8 cellular contexts compared by ENCODE assay signal in the genomic region with DNA sequence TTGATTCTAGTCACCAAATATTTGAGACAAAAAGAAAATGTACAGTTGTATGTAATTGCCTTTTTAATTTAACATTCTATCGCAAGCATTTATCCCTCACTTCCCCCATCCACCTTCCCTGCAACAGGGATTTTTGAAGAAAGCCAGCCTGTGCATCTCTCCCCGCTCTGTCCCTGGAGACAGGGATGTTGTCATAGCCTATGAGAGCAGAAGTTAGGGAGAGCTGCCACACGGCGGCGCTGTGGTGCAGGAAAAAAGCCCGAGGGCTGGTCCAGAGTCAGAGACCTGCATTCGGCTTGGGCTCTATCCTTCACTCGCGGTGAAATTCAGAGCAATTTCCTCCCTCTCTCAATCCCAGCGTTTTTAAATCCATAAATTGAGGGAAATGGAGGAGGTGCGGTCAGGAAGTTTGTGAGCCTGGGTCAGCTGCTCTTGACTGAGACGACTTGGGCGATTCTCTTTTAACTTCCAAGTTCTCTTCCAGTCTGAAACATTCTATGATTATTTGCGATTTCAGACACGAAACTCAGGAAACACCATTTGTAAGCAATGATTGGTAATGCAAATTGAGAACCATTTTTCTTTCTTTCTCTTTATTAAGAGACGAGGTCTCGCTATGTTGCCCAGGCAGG. TPM values are rescaled to one million over a fixed set of nuclear protein-coding genes. Genes with fewer than 3 reads are reported as not detected.
DNase-seq lines count a peak whose midpoint lies in the region; ATAC-seq and TF ChIP-seq lines count a peak whose summit lies in the region.

No MANE protein-coding gene starts in this region.

- no peak overlapping the region for H3K4me3 Mint-ChIP-seq in activated CD8-positive, alpha-beta T cell treated with anti-CD3 and anti-CD28 coated beads for 36 hours

- CTCF ChIA-PET in activated CD8-positive, alpha-beta T cell treated with anti-CD3 and anti-CD28 coated beads for 36 hours (lab: Charles Lee): interaction anchor here (0.8 to 7.1 kb wide), 18 partner anchors 8 to 278 kb away, joined by 3 to 96 read pairs (median 4); no protein-coding TSS in a partner anchor

- peaks cover 15% of the 10 kb centered on the region for H3K4me1 Mint-ChIP-seq in activated CD8-positive, alpha-beta T cell treated with anti-CD3 and anti-CD28 coated beads for 36 hours (ENCODE audit: low read depth)

- POLR2A ChIA-PET in activated CD8-positive, alpha-beta T cell treated with anti-CD3 and anti-CD28 coated beads for 36 hours (lab: Charles Lee): interaction anchor here (0.9 kb wide), 1 partner anchor 153 kb away, joined by 3 read pairs; no protein-coding TSS in a partner anchor

- no peaks in the 10 kb centered on the region for H3K9me3 Mint-ChIP-seq in activated CD8-positive, alpha-beta T cell treated with anti-CD3 and anti-CD28 coated beads for 36 hours

- ATAC-seq in HG03469 (IDR thresholded peaks at IDR 0.05; ENCODE audit: unreplicated experiment): peak; percentile 69
- ATAC-seq in activated CD8-positive, alpha-beta T cell treated with anti-CD3 and anti-CD28 coated beads for 36 hours: peak; percentile 99

- no peak overlapping the region for H3K27ac Mint-ChIP-seq in activated CD8-positive, alpha-beta T cell treated with anti-CD3 and anti-CD28 coated beads for 36 hours

- H3K27me3 Mint-ChIP-seq in activated CD8-positive, alpha-beta T cell treated with anti-CD3 and anti-CD28 coated beads for 36 hours: no peaks in the 10 kb centered on the region

- H3K36me3 Mint-ChIP-seq in activated CD8-positive, alpha-beta T cell treated with anti-CD3 and anti-CD28 coated beads for 36 hours (ENCODE audit: low read depth): no peaks in the 10 kb centered on the region

- TF ChIP-seq CTCF in activated CD8-positive, alpha-beta T cell treated with anti-CD3 and anti-CD28 coated beads for 36 hours (IDR thresholded peaks at IDR 0.05): peak; percentile 91

- intact Hi-C loops in activated CD8-positive, alpha-beta T cell treated with anti-CD3 and anti-CD28 coated beads for 36 hours (cut with micrococcal nuclease): loop anchor here (2.0 to 5.0 kb wide), 2 partner anchors 157 to 270 kb away; no protein-coding TSS in a partner anchor

- DNase-seq in CD1c-positive myeloid dendritic cell (ENCODE audit: extremely low spot score) (peak; percentile 88), GM19240 (ENCODE audit: insufficient read length, low spot score) (peak; percentile 81), NCI-H774 (lab: John Stamatoyannopoulos, UW) (peak; percentile 52), ecto neural progenitor cell (ENCODE audit: low spot score) (peak; percentile 94), medulla oblongata (ENCODE audit: extremely low spot score) (peak; percentile 92)
- DNase-seq in activated CD8-positive, alpha-beta T cell treated with anti-CD3 and anti-CD28 coated beads for 36 hours: peak; percentile 93
- peak; percentile 62 to 72 for DNase-seq in stimulated activated CD8-positive, alpha-beta memory T cell treated with anti-CD3 and anti-CD28 coated beads, Interleukin-15, amount 100 ng/mL, for 4 hours (ENCODE audit: low read depth in 2 of 2)

RNA-seq across cellular contexts. Expression of gene HKDC1, which starts 17.5 kb away (rescaled TPM):
- under 1 TPM in 1 of 2 experiments, not detected in 1; 0.40 TPM for total RNA-seq in activated CD8-positive, alpha-beta T cell treated with anti-CD3 and anti-CD28 coated beads for 36 hours

RNA-seq across cellular contexts. Expression of gene HK1, which starts 40.7 kb away (rescaled TPM):
- total RNA-seq in activated CD8-positive, alpha-beta T cell treated with anti-CD3 and anti-CD28 coated beads for 36 hours: 100 to 1,000 TPM; 314 to 325 TPM

RNA-seq across cellular contexts. Expression of gene SUPV3L1, which starts 57.6 kb away (rescaled TPM):
- total RNA-seq in activated CD8-positive, alpha-beta T cell treated with anti-CD3 and anti-CD28 coated beads for 36 hours: 10 to 100 TPM; 37.6 to 42.7 TPM

Comparison
In these comparisons a context has a peak if more than half of its experiments do, and no peak if none do; other contexts are left out.
1. Peak in every context shown above with its lines: DNase-seq and ATAC-seq.